In genomic region chr16:29974291-29975133, GRCh38 we compare ENCODE assay signal across 8 cellular contexts. TPM values are rescaled to one million over a fixed set of nuclear protein-coding genes. Genes with fewer than 3 reads are reported as not detected.
DNase-seq lines count a peak whose midpoint lies in the region; ATAC-seq and TF ChIP-seq lines count a peak whose summit lies in the region.

No MANE protein-coding gene starts in this region.

- no peak overlapping the region for H2BK120ac ChIP-seq in mesenchymal stem cell (ENCODE audit: low read depth, low read length)

- peak overlapping the region; percentile 80 for H3K4me2 ChIP-seq in mesenchymal stem cell (ENCODE audit: low read length, poor library complexity, severe bottlenecking)

- no peak for TF ChIP-seq EP300 in transverse colon (IDR thresholded peaks at IDR 0.05; ENCODE audit: low read depth)

- H3K4me3 ChIP-seq in Panc1 (ENCODE audit: low read depth in 2 of 2, low read length in 2 of 2) (peak overlapping the region; percentile 71 to 96), duodenal mucosa (ENCODE audit: low read depth in 1 of 2, low read length in 2 of 2) (peak overlapping the region; percentile 95 to 96), mesenchymal stem cell (ENCODE audit: insufficient read depth in 1 of 2, low read depth in 1 of 2, low read length in 2 of 2) (peak overlapping the region; percentile 78 to 98), transverse colon (peak overlapping the region; percentile 66 to 99 (median 86))

- H3K27ac ChIP-seq in Panc1 (ENCODE audit: low read length), result peak overlapping the region; percentile 88
- peak overlapping the region; percentile 82 for H3K27ac ChIP-seq in duodenal mucosa (ENCODE audit: low read depth, low read length)
- H3K27ac ChIP-seq in mesenchymal stem cell (ENCODE audit: low read length, poor library complexity, severe bottlenecking), result peak overlapping the region; percentile 84
- peak overlapping the region; percentile 92 to 95 (median 94) for H3K27ac ChIP-seq in transverse colon

- H2BK12ac ChIP-seq in mesenchymal stem cell (ENCODE audit: low read length in 2 of 2), result peak overlapping the region in 1 of 2 experiments; percentile 61

- H3K4ac ChIP-seq in mesenchymal stem cell (ENCODE audit: low read depth in 1 of 2, low read length in 2 of 2), result peak overlapping the region; percentile 64 to 73

- peak overlapping the region; percentile 16 for H2BK15ac ChIP-seq in mesenchymal stem cell (ENCODE audit: low read depth, poor library complexity, severe bottlenecking)

- no TSS peak for BruUV-seq in Panc1 (replicated peaks; lab: Mats Ljungman, UMichigan)

- ATAC-seq in Panc1 (no peak), GM19324 (IDR thresholded peaks at IDR 0.05; ENCODE audit: low FRiP score, unreplicated experiment) (no peak)

- DNase-seq in NCI-H1417 (lab: John Stamatoyannopoulos, UW) (peak in 2 of 3 experiments; percentile 28 to 46), NCI-H1417 treated with DMSO at 0.1 percent for 48 hours (lab: John Stamatoyannopoulos, UW) (no peak), Panc1 (ENCODE audit: low read depth, low spot score) (no peak), mesenchymal stem cell (peak; percentile 27), transverse colon (peak; percentile 35), RKO (ENCODE audit: low spot score) (no peak)

- 5% methylated on average over 28 of the region's 31 CpGs for WGBS in mesenchymal stem cell
- 2 to 20% methylated on average over 1 to 31 of the region's 31 CpGs for WGBS in transverse colon (ENCODE audit: low coverage in 1 of 2), 2 donors

- peaks cover 19% of the 10 kb centered on the region for H3K4me1 ChIP-seq in Panc1 (ENCODE audit: control insufficient read depth, insufficient read depth, low read length)
- peaks cover 31 to 33% of the 10 kb centered on the region in 2 donors for H3K4me1 ChIP-seq in duodenal mucosa (ENCODE audit: control insufficient read depth in 1 of 2, insufficient read depth in 2 of 2, low read length in 2 of 2)
- peaks cover 18% of the 10 kb centered on the region for H3K4me1 ChIP-seq in mesenchymal stem cell (ENCODE audit: control insufficient read depth, insufficient read depth, low read depth, low read length)
- H3K4me1 ChIP-seq in transverse colon, result peaks cover 21 to 32% (median 25%) of the 10 kb centered on the region in 4 donors

- peaks cover 22% of the 10 kb centered on the region for H3K79me1 ChIP-seq in mesenchymal stem cell (replicated peaks; ENCODE audit: low read length, poor library complexity, severe bottlenecking)

- POLR2A ChIA-PET in Panc1 (lab: Charles Lee), result interaction anchor here (0.6 to 1.1 kb wide), 2 partner anchors 29 to 48 kb away, joined by 3 to 4 read pairs; partner anchors contain the start of gene KCTD13

- intact Hi-C loops in Panc1 (cut with micrococcal nuclease; ENCODE audit: unreplicated experiment), result no loop called here
- intact Hi-C loops in transverse colon (cut with DNase I; ENCODE audit: low total_unique reads), result no loop called here

- in situ Hi-C loops in Panc1 (cut with HindIII; ENCODE audit: low pct_unique_long_range_greater_than_20kb, low sequenced_read_pairs), result no loop called here
- in situ Hi-C loops in transverse colon (cut with MboI; ENCODE audit: low pct_ligation_motif_present in 1 of 4, low pct_unique_long_range_greater_than_20kb in 1 of 4, low sequenced_read_pairs in 3 of 4), result no loop called here

- peak overlapping the region; percentile 36 for H2BK5ac ChIP-seq in mesenchymal stem cell (ENCODE audit: low read depth, low read length, poor library complexity, severe bottlenecking)

- peak overlapping the region in 1 of 2 experiments; percentile 94 for H3K14ac ChIP-seq in mesenchymal stem cell (ENCODE audit: low read length in 2 of 2)

- CTCF ChIA-PET in Panc1 (lab: Charles Lee), result no interaction called here

- H3K9ac ChIP-seq in duodenal mucosa (ENCODE audit: low read depth in 1 of 2, low read length in 2 of 2), result peak overlapping the region; percentile 88 to 91
- peak overlapping the region; percentile 97 for H3K9ac ChIP-seq in mesenchymal stem cell (ENCODE audit: low read length)

- no peak overlapping the region for H2AFZ ChIP-seq in mesenchymal stem cell (ENCODE audit: low read depth, low read length)

- no peak overlapping the region for H4K8ac ChIP-seq in mesenchymal stem cell (ENCODE audit: low read length)

- no peak for TF ChIP-seq POLR2A in transverse colon (IDR thresholded peaks at IDR 0.05)

- TF ChIP-seq CTCF in Panc1 (IDR thresholded peaks at IDR 0.05) (no peak), transverse colon (IDR thresholded peaks at IDR 0.05) (no peak)

- H3K9me3 ChIP-seq in Panc1 (ENCODE audit: control insufficient read depth, insufficient read depth, low read depth, low read length) (no peaks in the 10 kb centered on the region), duodenal mucosa (ENCODE audit: control insufficient read depth in 1 of 2, low read length in 2 of 2) (no peaks in the 10 kb centered on the region), mesenchymal stem cell (ENCODE audit: control insufficient read depth, low read length) (no peaks in the 10 kb centered on the region), transverse colon (no peaks in the 10 kb centered on the region)

- H3K23ac ChIP-seq in mesenchymal stem cell (ENCODE audit: low read length in 2 of 2), result peak overlapping the region; percentile 57 to 84

- H3K27me3 ChIP-seq in Panc1 (ENCODE audit: control insufficient read depth, insufficient read depth, low read length) (no peaks in the 10 kb centered on the region), duodenal mucosa (ENCODE audit: control insufficient read depth in 1 of 2, insufficient read depth in 2 of 2, low read length in 2 of 2) (no peaks in the 10 kb centered on the region), mesenchymal stem cell (ENCODE audit: control insufficient read depth in 1 of 2, insufficient read depth in 1 of 2, low read length in 2 of 2) (no peaks in the 10 kb centered on the region), transverse colon (no peaks in the 10 kb centered on the region)

- peaks cover 8% of the 10 kb centered on the region for H3K36me3 ChIP-seq in Panc1 (ENCODE audit: control insufficient read depth, insufficient read depth, low read length)
- H3K36me3 ChIP-seq in duodenal mucosa (ENCODE audit: control insufficient read depth in 1 of 2, insufficient read depth in 2 of 2, low read length in 2 of 2), result peaks cover 15 to 32% of the 10 kb centered on the region in 2 donors
- H3K36me3 ChIP-seq in mesenchymal stem cell (ENCODE audit: control insufficient read depth in 1 of 2, insufficient read depth in 2 of 2, low read depth in 1 of 2, low read length in 2 of 2), result peaks cover 42 to 49% of the 10 kb centered on the region in 2 experiments
- H3K36me3 ChIP-seq in transverse colon, result peaks cover 0 to 15% (median 3%) of the 10 kb centered on the region in 4 donors

- H4K91ac ChIP-seq in mesenchymal stem cell (ENCODE audit: low read length), result no peak overlapping the region

- peak overlapping the region; percentile 43 for H2AK5ac ChIP-seq in mesenchymal stem cell (ENCODE audit: low read length, severe bottlenecking)

- peak overlapping the region; percentile 85 to 93 for H3K18ac ChIP-seq in mesenchymal stem cell (ENCODE audit: low read depth in 1 of 2, low read length in 2 of 2)

RNA-seq across cellular contexts. Expression of gene TAOK2, which starts 0.8 kb away (rescaled TPM):
- total RNA-seq in Panc1 (2021; ENCODE audit: unreplicated experiment) (99.4 TPM), transverse colon (100 to 1,000 TPM in 1 of 4 donors, 10 to 100 TPM in 3; 54.6 to 103 (median 68.1) TPM)
- polyA plus RNA-seq in Panc1 (2012; ENCODE audit: insufficient read length), result 71.7 TPM
- 20.6 TPM for polyA plus RNA-seq in mesenchymal stem cell (2013, experiment 1 of 2)
- 19.6 TPM for polyA plus RNA-seq in mesenchymal stem cell (2013, experiment 2 of 2)

RNA-seq across cellular contexts. Expression of gene TMEM219, which starts 12.6 kb away (rescaled TPM):
- total RNA-seq in Panc1 (2021; ENCODE audit: unreplicated experiment) (161 TPM), transverse colon (100 to 1,000 TPM; 149 to 210 (median 158) TPM)
- polyA plus RNA-seq in Panc1 (2012; ENCODE audit: insufficient read length), result 219 TPM
- polyA plus RNA-seq in mesenchymal stem cell (2013, experiment 1 of 2), result 118 TPM
- polyA plus RNA-seq in mesenchymal stem cell (2013, experiment 2 of 2), result 125 TPM

RNA-seq across cellular contexts. Expression of gene HIRIP3, which starts 20.9 kb away (rescaled TPM):
- total RNA-seq in Panc1 (2021; ENCODE audit: unreplicated experiment) (25.3 TPM), transverse colon (10 to 100 TPM in 2 of 4 donors, 1 to 10 TPM in 2; 1.8 to 11.7 (median 8.8) TPM)
- polyA plus RNA-seq in Panc1 (2012; ENCODE audit: insufficient read length), result 22.6 TPM
- polyA plus RNA-seq in mesenchymal stem cell (2013, experiment 1 of 2), result 4.0 TPM
- polyA plus RNA-seq in mesenchymal stem cell (2013, experiment 2 of 2), result 4.7 TPM

RNA-seq across cellular contexts. Expression of gene INO80E, which starts 21.5 kb away (rescaled TPM):
- total RNA-seq in Panc1 (2021; ENCODE audit: unreplicated experiment), result 104 TPM
- polyA plus RNA-seq in Panc1 (2012; ENCODE audit: insufficient read length), result 198 TPM
- polyA plus RNA-seq in mesenchymal stem cell (2013, experiment 1 of 2), result 51.0 TPM
- polyA plus RNA-seq in mesenchymal stem cell (2013, experiment 2 of 2), result 46.7 TPM
- total RNA-seq in transverse colon, result 10 to 100 TPM; 65.6 to 94.3 (median 73.0) TPM

RNA-seq across cellular contexts. Expression of gene DOC2A, which starts 36.3 kb away (rescaled TPM):
- total RNA-seq in Panc1 (2021; ENCODE audit: unreplicated experiment) (3.2 TPM), transverse colon (10 to 100 TPM in 1 of 4 donors, 1 to 10 TPM in 3; 7.2 to 28.8 (median 9.7) TPM)
- polyA plus RNA-seq in Panc1 (2012; ENCODE audit: insufficient read length), result 8.3 TPM
- 0.22 TPM for polyA plus RNA-seq in mesenchymal stem cell (2013, experiment 1 of 2)
- 0.25 TPM for polyA plus RNA-seq in mesenchymal stem cell (2013, experiment 2 of 2)

Comparison
In these comparisons a context has a peak if more than half of its experiments do, and no peak if none do; other contexts are left out.
1. DNase-seq: peak in NCI-H1417 (2 of 3), mesenchymal stem cell (single experiment) and transverse colon (single experiment); none in NCI-H1417 treated with DMSO at 0.1 percent for 48 hours (single experiment), Panc1 (single experiment) and RKO (single experiment).
2. Peak in every context shown above with its lines, with median percentiles within 50 percentile points of each other: H3K27ac ChIP-seq and H3K4me3 ChIP-seq.